In the genomic region with DNA sequence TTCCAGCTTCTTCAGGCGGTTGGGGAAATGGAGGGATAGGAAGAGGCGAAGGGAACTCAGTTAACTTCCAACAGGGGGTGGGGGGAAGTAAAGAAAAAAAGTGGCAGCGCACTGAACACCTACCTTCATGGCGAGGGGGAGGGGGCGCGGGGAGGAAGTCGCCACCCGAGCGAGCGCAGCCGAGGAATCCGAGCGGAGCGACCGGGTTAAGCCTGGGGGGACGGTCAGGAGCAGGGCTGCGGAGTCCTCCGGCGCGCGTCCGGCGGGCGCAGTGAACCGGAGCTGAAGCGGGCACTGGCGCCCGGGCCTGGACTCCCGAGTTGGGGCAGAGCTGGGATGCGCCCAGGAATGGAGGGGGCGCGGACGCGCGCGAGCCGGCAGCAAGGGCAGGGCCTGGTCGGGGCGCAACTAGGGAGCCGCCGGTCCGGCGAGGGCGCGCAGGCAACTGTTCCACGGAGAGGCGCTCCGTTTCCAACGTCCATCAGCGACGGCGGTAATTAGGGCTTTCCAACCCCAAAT, we compare ENCODE assay signal across 7 cellular contexts. TPM values are rescaled to one million over a fixed set of nuclear protein-coding genes. Genes with fewer than 3 reads are reported as not detected.
DNase-seq lines count a peak whose midpoint lies in the region; ATAC-seq and TF ChIP-seq lines count a peak whose summit lies in the region.

Gene WNT5A, minus strand, starts transcription at position 450 of the 519 bp plus-strand sequence. Its CDS starts 321 bp downstream, at position 129.

- H3F3A ChIP-seq in GM23248 (ENCODE audit: insufficient read depth), result peaks cover 48% of the 10 kb centered on the region

- H4K20me1 ChIP-seq in GM23248 (ENCODE audit: insufficient read depth), result no peaks in the 10 kb centered on the region

- peak within 1 kb of the TSS; percentile 100 for H3K4me2 ChIP-seq in GM23248 (ENCODE audit: unreplicated experiment)

- H3K27me3 ChIP-seq in GM23248 (replicated peaks; ENCODE audit: insufficient read depth) (no peaks in the 10 kb centered on the region), Peyer's patch (peaks cover 0 to 9% of the 10 kb centered on the region in 2 donors), muscle layer of colon (ENCODE audit: control insufficient read depth in 1 of 2, insufficient read depth in 2 of 2, low read length in 2 of 2) (peaks cover 0 to 1% of the 10 kb centered on the region in 2 donors)

- no peaks in the 10 kb centered on the region; the same call in 1 of the 2 replicates for H3K36me3 ChIP-seq in GM23248 (ENCODE audit: low read depth)
- H3K36me3 ChIP-seq in Peyer's patch, result no peaks in the 10 kb centered on the region
- no peaks in the 10 kb centered on the region for H3K36me3 ChIP-seq in muscle layer of colon (ENCODE audit: insufficient read depth, low read length)

- ATAC-seq in GM21447 (IDR thresholded peaks at IDR 0.05; ENCODE audit: unreplicated experiment), result no peak
- ATAC-seq in GM21717 (IDR thresholded peaks at IDR 0.05; ENCODE audit: unreplicated experiment), result no peak

- no peaks in the 10 kb centered on the region for H3K9me3 ChIP-seq in GM23248 (ENCODE audit: low read depth)
- H3K9me3 ChIP-seq in Peyer's patch, result no peaks in the 10 kb centered on the region
- no peaks in the 10 kb centered on the region for H3K9me3 ChIP-seq in muscle layer of colon (ENCODE audit: low read length)

- 0 to 2% methylated on average over 37 to 38 of the region's 52 CpGs for WGBS in GM23248 (ENCODE audit: low coverage in 1 of 2, low lambda C conversion rate in 2 of 2, missing lambda C conversion rate in 2 of 2), 2 experiments

- in situ Hi-C loops in GM23248 (cut with MboI), result loop anchor here (10.0 to 25.0 kb wide), 3 partner anchors 322 to 1050 kb away; no protein-coding TSS in a partner anchor

- H3K9ac ChIP-seq in GM23248, result peak within 1 kb of the TSS; percentile 92
- H3K9ac ChIP-seq in muscle layer of colon (ENCODE audit: low read length), result peak within 1 kb of the TSS; percentile 88

- TF ChIP-seq POLR2A in Peyer's patch (IDR thresholded peaks at IDR 0.05), result no peak

- H3K79me2 ChIP-seq in GM23248 (ENCODE audit: insufficient read depth), result peaks cover 59% of the 10 kb centered on the region

- peak within 1 kb of the TSS; percentile 84 for H2AFZ ChIP-seq in GM23248

- H3K9me2 ChIP-seq in GM23248 (ENCODE audit: insufficient read depth), result no peaks in the 10 kb centered on the region

- H3K27ac ChIP-seq in GM23248, result peak within 1 kb of the TSS; percentile 86
- peak within 1 kb of the TSS; percentile 60 to 78 (median 62) for H3K27ac ChIP-seq in Peyer's patch
- H3K27ac ChIP-seq in muscle layer of colon (ENCODE audit: low read depth, low read length), result peak within 1 kb of the TSS; percentile 76

- H3K4me1 ChIP-seq in GM23248 (ENCODE audit: insufficient read depth) (peaks cover 23% of the 10 kb centered on the region), Peyer's patch (peaks cover 0 to 41% (median 0%) of the 10 kb centered on the region in 4 donors), muscle layer of colon (ENCODE audit: insufficient read depth, low read length) (peaks cover 29% of the 10 kb centered on the region)

- no peak for TF ChIP-seq CTCF in Peyer's patch (IDR thresholded peaks at IDR 0.05)
- TF ChIP-seq CTCF in epithelial cell of proximal tubule (conservative IDR thresholded peaks at IDR 0.05; ENCODE audit: low read depth, low read length), result no peak

- peak within 1 kb of the TSS; percentile 97 for H3K4me3 ChIP-seq in GM23248
- peak within 1 kb of the TSS; percentile 37 to 90 (median 59) for H3K4me3 ChIP-seq in Peyer's patch
- H3K4me3 ChIP-seq in epithelial cell of proximal tubule (ENCODE audit: low read depth, low read length), result peak within 1 kb of the TSS; percentile 87
- peak within 1 kb of the TSS; percentile 81 to 92 for H3K4me3 ChIP-seq in muscle layer of colon (ENCODE audit: low read depth in 1 of 2, low read length in 2 of 2)

- DNase-seq in GM23248, result peak; percentile 72
- DNase-seq in Peyer's patch, result peak in 1 of 3 donors; percentile 58
- no peak for DNase-seq in epithelial cell of proximal tubule (ENCODE audit: low read depth)
- DNase-seq in NCI-H1436 treated with DMSO at 0.1 percent for 48 hours (lab: John Stamatoyannopoulos, UW), result no peak

RNA-seq across cellular contexts. Expression of gene WNT5A, which starts in this region (rescaled TPM):
- total RNA-seq in GM23248 (2014; rRNA removed; shearing (Covaris generic)), result 281 and 298 TPM in 2 replicates
- 74.0 and 76.1 TPM in 2 replicates for polyA plus RNA-seq in GM23248 (2016; fragmentation: Nextera tagmentation; extraction: Ambion mirVana)
- total RNA-seq in Peyer's patch, result 1 to 10 TPM; 4.6 to 8.6 (median 7.9) TPM
- 4.4 and 12.5 TPM in 2 replicates for total RNA-seq in epithelial cell of proximal tubule

Comparison
In these comparisons a context has a peak if more than half of its experiments do, and no peak if none do; other contexts are left out.
1. RNA of gene WNT5A (total RNA-seq): 281 to 298 TPM in GM23248; 4.6 to 8.6 TPM in Peyer's patch and 4.4 to 12.5 TPM in epithelial cell of proximal tubule; every median in the first group is over 10 times any median in the second.
2. Peak in every context shown above with its lines, with median percentiles within 50 percentile points of each other: H3K27ac ChIP-seq and H3K4me3 ChIP-seq.